In the genomic region with DNA sequence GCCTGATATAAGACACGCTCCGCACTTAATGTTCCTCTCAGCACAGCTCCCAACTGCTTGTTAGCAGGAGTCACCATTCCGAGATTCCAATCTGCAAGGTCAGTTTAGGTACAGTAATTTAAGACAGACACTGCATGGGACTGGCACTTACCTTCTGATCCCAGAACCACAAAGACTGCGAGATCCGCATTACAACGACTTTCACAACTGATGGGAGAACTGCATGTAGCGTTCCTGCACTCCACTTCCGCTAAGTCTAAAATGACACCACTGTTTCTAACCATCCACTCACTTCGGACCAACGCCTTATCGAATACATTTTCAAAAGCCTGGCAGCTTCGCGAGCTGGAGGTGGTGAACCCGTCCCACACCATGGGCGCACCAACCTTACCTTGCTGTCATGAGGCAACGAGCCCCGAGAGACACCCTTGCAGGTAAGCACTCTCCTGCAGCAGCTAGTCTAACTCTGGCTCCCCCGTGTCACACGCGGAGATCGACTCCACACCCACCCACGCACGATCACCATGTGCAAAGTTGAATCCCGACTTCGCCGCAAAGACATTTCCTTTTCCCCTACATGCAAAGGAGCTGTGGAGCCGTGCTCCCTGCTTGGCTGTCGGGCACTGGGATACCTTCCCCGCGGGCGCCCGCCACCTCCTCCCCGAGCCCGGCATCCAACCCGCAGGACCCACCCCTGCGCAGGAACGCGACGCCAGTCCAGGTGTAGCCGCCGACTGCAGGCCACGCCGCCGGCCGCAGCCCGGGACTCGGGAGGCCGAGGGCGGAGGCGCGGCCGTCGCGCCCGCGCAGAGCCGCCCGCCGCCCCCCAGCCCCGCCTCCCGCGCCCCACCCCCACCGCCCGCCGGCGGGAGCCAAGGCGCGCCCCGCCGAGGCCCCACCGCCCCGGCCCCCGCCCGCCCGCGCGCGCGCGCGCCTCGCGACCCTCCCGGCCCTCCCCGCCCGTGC, we compare ENCODE assay signal across 8 cellular contexts. TPM values are rescaled to one million over a fixed set of nuclear protein-coding genes. Genes with fewer than 3 reads are reported as not detected.
DNase-seq lines count a peak whose midpoint lies in the region; ATAC-seq and TF ChIP-seq lines count a peak whose summit lies in the region.

No MANE protein-coding gene starts in this region.

- DNase-seq in NCI-H2196 treated with DMSO at 0.1 percent for 48 hours (lab: John Stamatoyannopoulos, UW; ENCODE audit: unreplicated experiment) (peak; percentile 18), dorsolateral prefrontal cortex (peak in 9 of 10 donors; percentile 26 to 65 (median 40)), lower lobe of right lung (peak; percentile 79)
- peak; percentile 33 for DNase-seq in activated CD4-positive, alpha-beta T cell treated with anti-CD3 and anti-CD28 coated beads, Interleukin-2, amount 50 U/mL, for 1 hour
- peak; percentile 22 to 57 (median 35) for DNase-seq in stimulated activated CD4-positive, alpha-beta T cell treated with anti-CD3 and anti-CD28 coated beads, TNF-alpha, amount 100 ng/mL, for 24 hours (ENCODE audit: low read depth in 3 of 3)

- no peaks in the 10 kb centered on the region for H3K27me3 ChIP-seq in dorsolateral prefrontal cortex
- H3K27me3 ChIP-seq in lower lobe of right lung (ENCODE audit: low read depth), result no peaks in the 10 kb centered on the region

- H3K27ac ChIP-seq in 22Rv1 (peak overlapping the region; percentile 86), dorsolateral prefrontal cortex (peak overlapping the region in 57 of 59 donors; percentile 41 to 95 (median 87)), lower lobe of right lung (peak overlapping the region; percentile 86)

- H3K4me1 ChIP-seq in lower lobe of right lung, result peaks cover 35% of the 10 kb centered on the region

- intact Hi-C loops in dorsolateral prefrontal cortex (cut with DNase I) (loop anchor here (1.0 to 5.0 kb wide), 3 partner anchors 46 to 116 kb away; a partner anchor contains a TSS), lower lobe of right lung (cut with DNase I) (no loop called here)

- H3K4me3 ChIP-seq in dorsolateral prefrontal cortex, result peak overlapping the region; percentile 74 to 100 (median 95)
- peak overlapping the region; percentile 97 for H3K4me3 ChIP-seq in lower lobe of right lung

- no peaks in the 10 kb centered on the region for H3K36me3 ChIP-seq in lower lobe of right lung

- TF ChIP-seq CTCF in 22Rv1 (IDR thresholded peaks at IDR 0.05) (no peak), dorsolateral prefrontal cortex (IDR thresholded peaks at IDR 0.05 in 54 of 56, conservative IDR thresholded peaks at IDR 0.05 in 2 of 56; ENCODE audit: low read depth in 1 of 56, partially characterized antibody in 56 of 56) (no peak), lower lobe of right lung (IDR thresholded peaks at IDR 0.05) (no peak)

- no peaks in the 10 kb centered on the region for H3K9me3 ChIP-seq in lower lobe of right lung

- peak; percentile 40 for ATAC-seq in GM18502 (IDR thresholded peaks at IDR 0.05; ENCODE audit: poor library complexity, unreplicated experiment)
- ATAC-seq in HG02981 (IDR thresholded peaks at IDR 0.05; ENCODE audit: unreplicated experiment), result peak; percentile 32
- peak; percentile 77 to 78 for ATAC-seq in lower lobe of right lung

RNA-seq across cellular contexts. Expression of a gene that starts 0.7 kb away (rescaled TPM):
- total RNA-seq in dorsolateral prefrontal cortex, result 10 to 100 TPM; 12.1 to 22.9 (median 17.0) TPM
- 21.7 TPM for total RNA-seq in lower lobe of right lung

RNA-seq across cellular contexts. Expression of a gene that starts 0.9 kb away (rescaled TPM):
- 10 to 100 TPM in 6 of 120 experiments, 1 to 10 TPM in 114; 5.0 to 12.0 (median 8.2) TPM for total RNA-seq in dorsolateral prefrontal cortex
- total RNA-seq in lower lobe of right lung, result 5.8 TPM

Comparison
In these comparisons a context has a peak if more than half of its experiments do, and no peak if none do; other contexts are left out.
1. Peak in every context shown above with its lines: DNase-seq, ATAC-seq, H3K4me3 ChIP-seq and H3K27ac ChIP-seq.
2. DNase-seq: peak in every context shown above with its lines; median percentile 79 in lower lobe of right lung; 40 in dorsolateral prefrontal cortex; 35 in stimulated activated CD4-positive, alpha-beta T cell treated with anti-CD3 and anti-CD28 coated beads, TNF-alpha, amount 100 ng/mL, for 24 hours; 33 in activated CD4-positive, alpha-beta T cell treated with anti-CD3 and anti-CD28 coated beads, Interleukin-2, amount 50 U/mL, for 1 hour; 18 in NCI-H2196 treated with DMSO at 0.1 percent for 48 hours.